In genomic region chr5:173371400-173371799, GRCh38 we compare ENCODE assay signal across 2 cellular contexts.
A peak's percentile ranks its signal among the peaks of the same experiment; 100 is the strongest.
TF ChIP-seq lines count a peak whose summit lies in the region.

No MANE protein-coding gene starts in this region.

TF ChIP-seq in HepG2, 621 proteins besides CTCF, POLR2A, EP300 and RAD21:
- TF ChIP-seq HBP1 (CRISPR knock-in tag; IDR thresholded peaks at IDR 0.05; ENCODE audit: low read depth): no peak
- peak; percentile 90 for TF ChIP-seq ZNF12 (CRISPR knock-in tag; IDR thresholded peaks at IDR 0.05)

TF ChIP-seq in K562, 482 proteins besides CTCF, POLR2A, EP300 and RAD21:
- TF ChIP-seq ZNF12 (CRISPR knock-in tag; IDR thresholded peaks at IDR 0.05) (peak; percentile 93), DEAF1 (CRISPR knock-in tag; IDR thresholded peaks at IDR 0.05) (no peak), ZNF407 (IDR thresholded peaks at IDR 0.05; ENCODE audit: low read depth) (no peak)
